1 cellular context compared by ENCODE assay signal in genomic region chr5:56102885-56103284, GRCh38.
TF ChIP-seq lines count a peak whose summit lies in the region.

No MANE protein-coding gene starts in this region.

TF ChIP-seq in IMR-90, 13 proteins besides CTCF, POLR2A, EP300 and RAD21 (continued from another document):
- TF ChIP-seq ELK1 (IDR thresholded peaks at IDR 0.05; ENCODE audit: borderline replicate concordance, low read depth, low read length) (no peak), MXI1 (IDR thresholded peaks at IDR 0.05; ENCODE audit: borderline replicate concordance, low read depth, low read length) (no peak), USF2 (IDR thresholded peaks at IDR 0.05; ENCODE audit: low read depth, low read length) (no peak), MAFK (IDR thresholded peaks at IDR 0.05; ENCODE audit: low read depth, low read length) (no peak), MAZ (IDR thresholded peaks at IDR 0.05; ENCODE audit: borderline replicate concordance, low read depth, low read length) (no peak), NFE2L2 (IDR thresholded peaks at IDR 0.05; ENCODE audit: low read depth, low read length) (no peak), CHD1 (IDR thresholded peaks at IDR 0.05; ENCODE audit: low read depth, low read length) (no peak)
